Comparison of ENCODE assay signal across 17 cellular contexts in genomic region chr19:14102102-14102696, GRCh38. TPM values are rescaled to one million over a fixed set of nuclear protein-coding genes. Genes with fewer than 3 reads are reported as not detected.
DNase-seq lines count a peak whose midpoint lies in the region; ATAC-seq and TF ChIP-seq lines count a peak whose summit lies in the region.
"Had no signal": no experiment of that assay in that cellular context is flagged by ENCODE, and none has a peak within 500 bp of the region (broad histone marks: within the 10 kb centered on the region; RNA-seq: fewer than 3 reads in every experiment).

No MANE protein-coding gene starts in this region.

- DNase-seq in Right ventricle myocardium inferior (ENCODE audit: missing footprints) (peak; percentile 60), right atrium auricular region (ENCODE audit: low spot score) (no peak), adipocyte (ENCODE audit: low read depth) (no peak), heart right ventricle (no peak), aorta (no peak), NCI-H345 (lab: John Stamatoyannopoulos, UW) (no peak), prostate gland (ENCODE audit: low spot score) (no peak)
- no peak for DNase-seq in stimulated activated naive CD4-positive, alpha-beta T cell (lab: John Stamatoyannopoulos, UW)
- DNase-seq: 8988T, DMS153, NCI-H1417 treated with DMSO at 0.1 percent for 48 hours, NCI-H2029, NCI-H2171 treated with DMSO at 0.1 percent for 48 hours, NCI-H510A treated with DMSO at 0.1 percent for 48 hours, SK-N-SH had no signal

- H3K27ac ChIP-seq in right atrium auricular region (peak overlapping the region in 1 of 2 donors; percentile 27), heart right ventricle (peak overlapping the region in 9 of 10 donors; percentile 18 to 68 (median 52)), aorta (ENCODE audit: low read depth in 1 of 2, low read length in 2 of 2) (no peak overlapping the region), prostate gland (no peak overlapping the region)
- H3K27ac ChIP-seq: C4-2B had no signal

- H3K27me3 ChIP-seq in right atrium auricular region: no peaks in the 10 kb centered on the region
- no peaks in the 10 kb centered on the region for H3K27me3 ChIP-seq in adipocyte (replicated peaks; ENCODE audit: control insufficient read depth, insufficient read depth, low read length)
- no peaks in the 10 kb centered on the region for H3K27me3 ChIP-seq in heart right ventricle
- no peaks in the 10 kb centered on the region for H3K27me3 ChIP-seq in aorta (ENCODE audit: control insufficient read depth in 1 of 2, insufficient read depth in 2 of 2, low read length in 1 of 2)
- no peaks in the 10 kb centered on the region for H3K27me3 ChIP-seq in prostate gland (replicated peaks; ENCODE audit: insufficient read depth)

- WGBS in heart right ventricle, 2 donors: 52 to 57% methylated on average over 11 of the region's 11 CpGs
- 64 to 67% methylated on average over 11 of the region's 11 CpGs for WGBS in aorta, 2 donors
- 69% methylated on average over 11 of the region's 11 CpGs for WGBS in prostate gland

- intact Hi-C loops in Right ventricle myocardium inferior (cut with DNase I) (no loop called here), heart right ventricle (cut with DNase I) (no loop called here), aorta (cut with DNase I) (no loop called here), prostate gland (cut with DNase I) (no loop called here)

- peak overlapping the region; percentile 5 for H3K9ac ChIP-seq in adipocyte (ENCODE audit: low read length)
- H3K9ac ChIP-seq: SK-N-SH had no signal

- H3K4me1 ChIP-seq in right atrium auricular region: peaks cover 0 to 20% of the 10 kb centered on the region in 2 donors
- peaks cover 15% of the 10 kb centered on the region for H3K4me1 ChIP-seq in adipocyte (ENCODE audit: control insufficient read depth, insufficient read depth, low read length)
- peaks cover 0 to 29% (median 21%) of the 10 kb centered on the region in 9 donors for H3K4me1 ChIP-seq in heart right ventricle
- no peaks in the 10 kb centered on the region for H3K4me1 ChIP-seq in aorta (ENCODE audit: control insufficient read depth in 1 of 2, insufficient read depth in 2 of 2, low read length in 2 of 2)
- H3K4me1 ChIP-seq in prostate gland (replicated peaks): no peaks in the 10 kb centered on the region

- no peak for ATAC-seq in Right ventricle myocardium inferior
- ATAC-seq in heart right ventricle: peak in 1 of 8 donors; percentile 28
- ATAC-seq in aorta (ENCODE audit: low FRiP score): no peak

- peaks cover 75% of the 10 kb centered on the region for H3K36me3 ChIP-seq in right atrium auricular region
- peaks cover 69% of the 10 kb centered on the region for H3K36me3 ChIP-seq in adipocyte (ENCODE audit: control insufficient read depth, insufficient read depth, low read length, severe bottlenecking)
- peaks cover 0 to 100% (median 76%) of the 10 kb centered on the region in 9 donors for H3K36me3 ChIP-seq in heart right ventricle
- peaks cover 0 to 5% of the 10 kb centered on the region in 2 donors for H3K36me3 ChIP-seq in aorta (ENCODE audit: control insufficient read depth in 1 of 2, insufficient read depth in 2 of 2, low read length in 1 of 2)
- H3K36me3 ChIP-seq in prostate gland: peaks cover 0 to 16% of the 10 kb centered on the region in 2 donors

- H3K4me3 ChIP-seq in right atrium auricular region (no peak overlapping the region), adipocyte (ENCODE audit: low read length) (no peak overlapping the region), heart right ventricle (no peak overlapping the region), aorta (ENCODE audit: low read length in 2 of 2) (no peak overlapping the region), prostate gland (no peak overlapping the region)

- no peak for TF ChIP-seq POLR2A in prostate gland (IDR thresholded peaks at IDR 0.05)

- no peak for TF ChIP-seq CTCF in right atrium auricular region (IDR thresholded peaks at IDR 0.05)
- no peak for TF ChIP-seq CTCF in heart right ventricle (IDR thresholded peaks at IDR 0.05)
- TF ChIP-seq CTCF in prostate gland (IDR thresholded peaks at IDR 0.05): no peak

- H3K9me3 ChIP-seq in right atrium auricular region: no peaks in the 10 kb centered on the region
- H3K9me3 ChIP-seq in adipocyte (ENCODE audit: control insufficient read depth, low read length): no peaks in the 10 kb centered on the region
- H3K9me3 ChIP-seq in heart right ventricle: no peaks in the 10 kb centered on the region
- H3K9me3 ChIP-seq in aorta (ENCODE audit: control insufficient read depth, low read length): no peaks in the 10 kb centered on the region
- no peaks in the 10 kb centered on the region for H3K9me3 ChIP-seq in prostate gland
- H3K9me3 ChIP-seq: SK-N-SH had no signal

RNA-seq across cellular contexts. Expression of gene SAMD1, which starts 11.6 kb away (rescaled TPM):
- total RNA-seq in Right ventricle myocardium inferior: 60.2 TPM
- 10 to 100 TPM; 20.2 to 38.2 TPM for total RNA-seq in right atrium auricular region
- 10 to 100 TPM; 26.7 to 53.0 (median 33.7) TPM for total RNA-seq in heart right ventricle
- polyA plus RNA-seq in heart right ventricle: 10 to 100 TPM; 34.4 to 55.3 TPM
- 10 to 100 TPM; 28.1 to 32.9 TPM for total RNA-seq in aorta
- 10 to 100 TPM; 27.4 to 28.4 TPM for polyA plus RNA-seq in aorta
- 10 to 100 TPM; 25.4 to 48.2 TPM for total RNA-seq in prostate gland

RNA-seq across cellular contexts. Expression of gene PRKACA, which starts 15.4 kb away (rescaled TPM):
- total RNA-seq in Right ventricle myocardium inferior (494 TPM), right atrium auricular region (100 to 1,000 TPM; 144 to 185 TPM), heart right ventricle (100 to 1,000 TPM; 473 to 691 (median 518) TPM), aorta (100 to 1,000 TPM; 123 to 125 TPM), prostate gland (100 to 1,000 TPM in 1 of 2 donors, 10 to 100 TPM in 1; 34.8 to 106 TPM)
- polyA plus RNA-seq in heart right ventricle (100 to 1,000 TPM; 196 to 214 TPM), aorta (10 to 100 TPM; 53.7 to 56.3 TPM)

RNA-seq across cellular contexts. Expression of gene C19orf67, which starts 16.6 kb away (rescaled TPM):
- total RNA-seq in Right ventricle myocardium inferior (not detected), right atrium auricular region (not detected), heart right ventricle (not detected), aorta (not detected), prostate gland (under 1 TPM in 1 of 2 donors, not detected in 1; 0.97 TPM)
- polyA plus RNA-seq in heart right ventricle (not detected), aorta (not detected)
- total RNA-seq: H4 had no signal
- polyA plus RNA-seq: SK-N-SH had no signal

RNA-seq across cellular contexts. Expression of gene MISP3, which starts 29.6 kb away (rescaled TPM):
- total RNA-seq in Right ventricle myocardium inferior (7.3 TPM), right atrium auricular region (10 to 100 TPM in 1 of 2 donors, 1 to 10 TPM in 1; 8.7 to 12.1 TPM), heart right ventricle (10 to 100 TPM in 1 of 10 donors, 1 to 10 TPM in 9; 3.1 to 10.3 (median 5.9) TPM), aorta (1 to 10 TPM; 1.2 to 2.2 TPM), prostate gland (10 to 100 TPM; 12.4 to 17.2 TPM)
- polyA plus RNA-seq in heart right ventricle (10 to 100 TPM in 1 of 2 donors, 1 to 10 TPM in 1; 5.7 to 12.4 TPM), aorta (1 to 10 TPM; 4.7 to 6.6 TPM)

RNA-seq across cellular contexts. Expression of gene ASF1B, which starts 34.2 kb away (rescaled TPM):
- 2.0 TPM for total RNA-seq in Right ventricle myocardium inferior
- 1 to 10 TPM in 1 of 2 donors, under 1 TPM in 1; 0.43 to 1.4 TPM for total RNA-seq in right atrium auricular region
- total RNA-seq in heart right ventricle: 1 to 10 TPM in 3 of 10 donors, under 1 TPM in 7; 0.17 to 5.6 (median 0.63) TPM
- under 1 TPM; 0.59 to 0.90 TPM for polyA plus RNA-seq in heart right ventricle
- total RNA-seq in aorta: 1 to 10 TPM; 1.4 to 2.0 TPM
- 1 to 10 TPM in 1 of 2 donors, under 1 TPM in 1; 0.49 to 1.3 TPM for polyA plus RNA-seq in aorta
- total RNA-seq in prostate gland: 10 to 100 TPM in 1 of 2 donors, 1 to 10 TPM in 1; 5.1 to 19.7 TPM

Comparison
In these comparisons a context has a peak if more than half of its experiments do, and no peak if none do; other contexts are left out.
1. H3K27ac ChIP-seq: peak in heart right ventricle (9 of 10); none in aorta (0 of 2) and prostate gland (0 of 2).